Comparison of ENCODE assay signal across 7 cellular contexts in genomic region chr2:55014962-55015939, GRCh38. TPM values are rescaled to one million over a fixed set of nuclear protein-coding genes. Genes with fewer than 3 reads are reported as not detected.
DNase-seq lines count a peak whose midpoint lies in the region; ATAC-seq, FAIRE-seq and TF ChIP-seq lines count a peak whose summit lies in the region.

No MANE protein-coding gene starts in this region.

- no peaks in the 10 kb centered on the region for H3K9me1 ChIP-seq in keratinocyte (ENCODE audit: control insufficient read depth, extremely low read depth, insufficient read depth, low read length)

- peaks cover 99% of the 10 kb centered on the region for H3K79me2 ChIP-seq in mammary epithelial cell (ENCODE audit: insufficient read depth, low read length)
- peaks cover 99% of the 10 kb centered on the region for H3K79me2 ChIP-seq in keratinocyte (ENCODE audit: control insufficient read depth, insufficient read depth, low read length)

- BruUV-seq in mammary epithelial cell (replicated peaks; lab: Mats Ljungman, UMichigan) = no TSS peak

- DNase-seq in Daoy (ENCODE audit: low read depth) (peak; percentile 64), HS-5 (ENCODE audit: low read depth) (peak; percentile 58), SHP77 (lab: John Stamatoyannopoulos, UW) (peak; percentile 73 to 74), mammary epithelial cell (peak; percentile 57), keratinocyte (ENCODE audit: low read depth, low spot score) (no peak)
- DNase-seq in stimulated activated CD4-positive, alpha-beta T cell treated with anti-CD3 and anti-CD28 coated beads, Interleukin-4, amount 100 ng/mL, for 24 hours = peak; percentile 46

- peak; percentile 77 for FAIRE-seq in keratinocyte (lab: Jason Lieb, UNC)

- WGBS in mammary epithelial cell (ENCODE audit: low coverage, missing lambda C conversion rate) = 26% methylated on average over 6 of the region's 6 CpGs

- H3K4me1 ChIP-seq in mammary epithelial cell (ENCODE audit: insufficient read depth, low read length) (peaks cover 63% of the 10 kb centered on the region), keratinocyte (ENCODE audit: control insufficient read depth, extremely low read depth, insufficient read depth, low read length) (peaks cover 69% of the 10 kb centered on the region)

- no peak for ATAC-seq in GM18517 (IDR thresholded peaks at IDR 0.05; ENCODE audit: unreplicated experiment)

- CTCF ChIA-PET in mammary epithelial cell (lab: Charles Lee; ENCODE audit: low non-redundant PET) = interaction anchor here (0.6 kb wide), 3 partner anchors 31 to 115 kb away, joined by 3 read pairs; no protein-coding TSS in a partner anchor

- peak; percentile 66 to 76 for TF ChIP-seq CTCF in mammary epithelial cell (conservative IDR thresholded peaks at IDR 0.05 in 1 of 2, IDR thresholded peaks at IDR 0.05 in 1 of 2; ENCODE audit: extremely low read depth in 1 of 2, insufficient read depth in 1 of 2, low read depth in 1 of 2, low read length in 2 of 2)
- peak; percentile 46 to 75 (median 60) for TF ChIP-seq CTCF in keratinocyte (optimal IDR thresholded peaks at IDR 0.05 in 1 of 3, IDR thresholded peaks at IDR 0.05 in 1 of 3, conservative IDR thresholded peaks at IDR 0.05 in 1 of 3; ENCODE audit: extremely low read depth in 1 of 3, insufficient read depth in 2 of 3, low read length in 3 of 3)

- dilution Hi-C loops in mammary epithelial cell (cut with HindIII; ENCODE audit: low sequenced_read_pairs) = no loop called here
- dilution Hi-C loops in keratinocyte (cut with MboI; ENCODE audit: extremely low pct_ligation_motif_present, low sequenced_read_pairs) = no loop called here

- H3K36me3 ChIP-seq in mammary epithelial cell (ENCODE audit: insufficient read depth, low read length) (no peaks in the 10 kb centered on the region), keratinocyte (ENCODE audit: control insufficient read depth in 2 of 2, extremely low read depth in 1 of 2, insufficient read depth in 2 of 2, low read length in 2 of 2) (peaks cover 0 to 2% of the 10 kb centered on the region in 2 experiments)

- no peak overlapping the region for H2AFZ ChIP-seq in mammary epithelial cell (ENCODE audit: low read depth, low read length)
- H2AFZ ChIP-seq in keratinocyte (ENCODE audit: control insufficient read depth, low read length) = no peak overlapping the region

- in situ Hi-C loops in mammary epithelial cell (cut with MboI; ENCODE audit: low sequenced_read_pairs in 2 of 2) = loop anchor here (10.0 kb wide), 2 partner anchors 150 to 160 kb away; no protein-coding TSS in a partner anchor

- H3K9ac ChIP-seq in mammary epithelial cell (ENCODE audit: insufficient read depth, low read length) (no peak overlapping the region), keratinocyte (ENCODE audit: control insufficient read depth, extremely low read depth, insufficient read depth, low read length) (no peak overlapping the region)

- H3K9me3 ChIP-seq in mammary epithelial cell (replicated peaks; ENCODE audit: insufficient read depth, low read length) = no peaks in the 10 kb centered on the region
- H3K9me3 ChIP-seq in keratinocyte (ENCODE audit: control insufficient read depth, low read depth, low read length) = no peaks in the 10 kb centered on the region

- H4K20me1 ChIP-seq in mammary epithelial cell (ENCODE audit: insufficient read depth, low read length) (peaks cover 20% of the 10 kb centered on the region), keratinocyte (ENCODE audit: control insufficient read depth, extremely low read depth, insufficient read depth, low read length) (peaks cover 19% of the 10 kb centered on the region)

- peak overlapping the region; percentile 62 for H3K4me2 ChIP-seq in mammary epithelial cell (ENCODE audit: insufficient read depth, low read depth, low read length)
- peak overlapping the region; percentile 58 for H3K4me2 ChIP-seq in keratinocyte (ENCODE audit: control insufficient read depth, extremely low read depth, insufficient read depth, low read depth, low read length)

- H3K27me3 ChIP-seq in mammary epithelial cell (ENCODE audit: insufficient read depth, low read length) (no peaks in the 10 kb centered on the region), keratinocyte (ENCODE audit: control insufficient read depth, extremely low read depth, insufficient read depth, low read length) (no peaks in the 10 kb centered on the region)

- H3K4me3 ChIP-seq in mammary epithelial cell (replicated peaks in 1 of 3; ENCODE audit: insufficient read depth in 1 of 3, low read depth in 2 of 3, low read length in 3 of 3) = peak overlapping the region in 1 of 3 experiments; percentile 7
- H3K4me3 ChIP-seq in keratinocyte (ENCODE audit: control insufficient read depth in 2 of 3, extremely low read depth in 1 of 3, insufficient read depth in 2 of 3, low read depth in 1 of 3, low read length in 3 of 3) = peak overlapping the region in 1 of 3 experiments; percentile 28

- peak overlapping the region; percentile 22 for H3K27ac ChIP-seq in mammary epithelial cell (ENCODE audit: insufficient read depth, low read depth, low read length)
- H3K27ac ChIP-seq in keratinocyte (ENCODE audit: control insufficient read depth, insufficient read depth, low read length) = no peak overlapping the region

- intact Hi-C loops in mammary epithelial cell (cut with micrococcal nuclease) = loop anchor here (1.0 to 10.0 kb wide), 6 partner anchors 35 to 290 kb away; partner anchors contain the start of genes EML6 and RTN4

RNA-seq across cellular contexts. Expression of gene RTN4, which starts 35.0 kb away (rescaled TPM):
- 137 TPM in 2 replicates for total RNA-seq in Daoy (2014; rRNA removed; shearing (Covaris generic))
- 100 to 1,000 TPM; 222 to 401 TPM for total RNA-seq in mammary epithelial cell
- polyA plus RNA-seq in mammary epithelial cell = 278 TPM
- polyA minus RNA-seq in mammary epithelial cell = 718 TPM
- 244 to 434 TPM (median 406 TPM) in 3 replicates for polyA plus RNA-seq in keratinocyte
- 206 TPM for polyA plus RNA-seq in keratinocyte (2011; ENCODE audit: low read depth)
- 257 and 472 TPM in 2 replicates for polyA plus RNA-seq in keratinocyte (2011; cell fraction: cytosol; rRNA removed)
- polyA plus RNA-seq in keratinocyte (2011; cell fraction: nucleus; rRNA removed) = 657 and 1,094 TPM in 2 replicates
- 377 and 414 TPM in 2 replicates for polyA plus RNA-seq in keratinocyte (2012; ENCODE audit: low replicate concordance)
- 170 to 479 TPM (median 356 TPM) in 3 replicates for polyA minus RNA-seq in keratinocyte
- polyA minus RNA-seq in keratinocyte (2011; cell fraction: cytosol; rRNA and poly(A)+ RNA removed) = 181 TPM
- 288 and 556 TPM in 2 replicates for polyA minus RNA-seq in keratinocyte (2011; cell fraction: nucleus; rRNA and poly(A)+ RNA removed)
